Comparison of ENCODE assay signal across 29 cellular contexts in genomic region chr4:76760214-76760613, GRCh38.
"Had no signal": no experiment of that assay in that cellular context is flagged by ENCODE, and none has a peak within 500 bp of the region (broad histone marks: within the 10 kb centered on the region; RNA-seq: fewer than 3 reads in every experiment).

No MANE protein-coding gene starts in this region.

- H3K4me3 ChIP-seq: colonic mucosa, esophagus squamous epithelium, heart left ventricle, hepatocyte, left lung, mucosa of descending colon, ovary, psoas muscle, skin epidermis, spleen, thoracic aorta, tibial nerve, upper lobe of right lung, uterus had no signal

- H3K4me1 ChIP-seq: colonic mucosa, left lung, psoas muscle, uterus had no signal

- H3K4me1 Mint-ChIP-seq: endodermal cell; naive B cell; stimulated activated memory B cell treated with anti-CD40 and anti-IgM and Interleukin-4, amounts not matched to agents 10 μg/mL and 1 μg/mL and 100 μg/mL, for 72 hours had no signal

- ATAC-seq: heart left ventricle; left cardiac atrium; left lung; mucosa of descending colon; natural killer cell treated with Interleukin-12 subunit alpha and Interleukin-12 subunit beta and Interleukin-15 and Interleukin-18, amount 100 ng/mL, for 72 hours; psoas muscle; right cardiac atrium; stimulated activated memory B cell treated with anti-CD40 and anti-IgM and Interleukin-4, amounts not matched to agents 10 μg/mL and 1 μg/mL and 100 μg/mL, for 72 hours; stimulated activated naive CD8-positive, alpha-beta T cell treated with anti-CD3 and anti-CD28 coated beads, Interleukin-15, Interleukin-2, amounts not matched to agents 100 U/mL and 50 U/mL, for 24 hours; upper lobe of right lung had no signal

- H3K27ac Mint-ChIP-seq: dendritic cell treated with granulocyte-macrophage colony-stimulating factor and Interleukin-4, amounts not matched to agents 40 ng/mL and 50 ng/mL, for 4 days; endodermal cell; natural killer cell treated with Interleukin-12 subunit alpha and Interleukin-12 subunit beta and Interleukin-15 and Interleukin-18, amount 100 ng/mL, for 72 hours; stimulated activated memory B cell treated with anti-CD40 and anti-IgM and Interleukin-4, amounts not matched to agents 10 μg/mL and 1 μg/mL and 100 μg/mL, for 72 hours had no signal

- H3K36me3 ChIP-seq: ovary, uterus had no signal

- H3K36me3 Mint-ChIP-seq: naive B cell; natural killer cell treated with Interleukin-12 subunit alpha and Interleukin-12 subunit beta and Interleukin-15 and Interleukin-18, amount 100 ng/mL, for 72 hours; stimulated activated memory B cell treated with anti-CD40 and anti-IgM and Interleukin-4, amounts not matched to agents 10 μg/mL and 1 μg/mL and 100 μg/mL, for 72 hours had no signal

- H3K9me3 Mint-ChIP-seq: dendritic cell treated with granulocyte-macrophage colony-stimulating factor and Interleukin-4, amounts not matched to agents 40 ng/mL and 50 ng/mL, for 4 days; endodermal cell; naive B cell; natural killer cell treated with Interleukin-12 subunit alpha and Interleukin-12 subunit beta and Interleukin-15 and Interleukin-18, amount 100 ng/mL, for 72 hours; stimulated activated memory B cell treated with anti-CD40 and anti-IgM and Interleukin-4, amounts not matched to agents 10 μg/mL and 1 μg/mL and 100 μg/mL, for 72 hours had no signal

- H3K27me3 Mint-ChIP-seq: naive B cell had no signal

- DNase-seq: central memory CD4-positive, alpha-beta T cell; colonic mucosa; effector CD8-positive, alpha-beta T cell; endodermal cell; erythroblast; esophagus squamous epithelium; heart left ventricle; left cardiac atrium; left lung; mucosa of descending colon; naive B cell; occipital lobe; ovary; posterior cingulate gyrus; psoas muscle; right cardiac atrium; spleen; stimulated activated CD4-positive, alpha-beta T cell treated with anti-CD3 and anti-CD28 coated beads, Interleukin-4, amount 100 ng/mL, for 4 hours; stimulated activated naive CD8-positive, alpha-beta T cell treated with anti-CD3 and anti-CD28 coated beads, Interleukin-15, Interleukin-2, amounts not matched to agents 100 U/mL and 50 U/mL, for 24 hours; upper lobe of right lung; uterus had no signal

- H3K79me2 ChIP-seq: hepatocyte had no signal

- FAIRE-seq: frontal cortex had no signal

- H2AFZ ChIP-seq: hepatocyte had no signal

- H3K4me2 ChIP-seq: hepatocyte had no signal

- H3K4me3 Mint-ChIP-seq: dendritic cell treated with granulocyte-macrophage colony-stimulating factor and Interleukin-4, amounts not matched to agents 40 ng/mL and 50 ng/mL, for 4 days; endodermal cell; naive B cell; natural killer cell treated with Interleukin-12 subunit alpha and Interleukin-12 subunit beta and Interleukin-15 and Interleukin-18, amount 100 ng/mL, for 72 hours; stimulated activated memory B cell treated with anti-CD40 and anti-IgM and Interleukin-4, amounts not matched to agents 10 μg/mL and 1 μg/mL and 100 μg/mL, for 72 hours had no signal

- H3K9me3 ChIP-seq: colonic mucosa, esophagus squamous epithelium, heart left ventricle, left lung, mucosa of descending colon, ovary, psoas muscle, spleen, thoracic aorta, tibial nerve, upper lobe of right lung, uterus had no signal

- H3K27ac ChIP-seq: colonic mucosa, esophagus squamous epithelium, heart left ventricle, hepatocyte, left lung, ovary, psoas muscle, skin epidermis, thoracic aorta, tibial nerve, upper lobe of right lung, uterus had no signal

- H3K27me3 ChIP-seq: colonic mucosa, esophagus squamous epithelium, hepatocyte, left lung, ovary, spleen, tibial nerve, upper lobe of right lung, uterus had no signal
